ENCODE assay signal across 8 cellular contexts in the genomic region with DNA sequence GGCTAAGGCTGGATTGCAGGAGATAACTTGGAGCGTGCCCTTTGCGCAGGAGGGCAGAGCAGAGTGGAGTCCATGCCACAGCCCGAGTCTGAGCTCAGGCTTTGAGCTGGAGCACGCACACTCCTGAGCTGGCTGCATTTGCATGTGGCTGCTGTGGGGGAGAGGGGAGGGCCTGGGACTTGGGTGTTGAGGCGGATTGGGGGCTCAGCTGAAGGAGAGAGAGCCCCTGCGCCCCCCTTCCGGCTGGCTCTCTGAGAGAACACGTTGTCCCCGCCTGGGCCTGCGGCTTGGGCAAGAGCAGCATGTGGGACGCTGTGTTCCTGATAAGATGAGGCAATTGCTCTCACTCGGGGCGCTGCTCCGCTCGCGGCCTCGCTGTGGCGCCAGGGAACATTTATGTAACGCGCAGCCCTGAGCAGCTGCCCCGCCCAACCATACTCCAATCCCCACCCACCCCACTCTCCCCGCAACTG. TPM values are rescaled to one million over a fixed set of nuclear protein-coding genes. Genes with fewer than 3 reads are reported as not detected.
DNase-seq lines count a peak whose midpoint lies in the region; ATAC-seq and TF ChIP-seq lines count a peak whose summit lies in the region.

No MANE protein-coding gene starts in this region.

- ATAC-seq in GM19455 (IDR thresholded peaks at IDR 0.05; ENCODE audit: unreplicated experiment): peak; percentile 47

- H3K4me1 Mint-ChIP-seq in activated CD4-positive, alpha-beta T cell treated with anti-CD3 and anti-CD28 coated beads, Interleukin-2, amount 10 ng/mL, durations not matched to agents 7 days and 5 days: peaks cover 99% of the 10 kb centered on the region
- peaks cover 62% of the 10 kb centered on the region for H3K4me1 Mint-ChIP-seq in chondrocyte (ENCODE audit: low read depth)

- peak overlapping the region; percentile 48 for H3K9ac ChIP-seq in Karpas-422 (ENCODE audit: low read length)

- intact Hi-C loops in lower leg skin (cut with DNase I; ENCODE audit: low total_unique reads): loop anchor here (5.0 kb wide), 2 partner anchors 38 to 122 kb away; a partner anchor contains a TSS

- H3K9me3 Mint-ChIP-seq in activated CD4-positive, alpha-beta T cell treated with anti-CD3 and anti-CD28 coated beads, Interleukin-2, amount 10 ng/mL, durations not matched to agents 7 days and 5 days: peaks cover 7% of the 10 kb centered on the region
- H3K9me3 Mint-ChIP-seq in chondrocyte (ENCODE audit: low read depth): peaks cover 8% of the 10 kb centered on the region

- peak overlapping the region; percentile 39 for H3K4me2 ChIP-seq in Karpas-422 (ENCODE audit: low read depth, low read length, poor library complexity, severe bottlenecking)

- CTCF ChIA-PET in activated CD4-positive, alpha-beta T cell treated with anti-CD3 and anti-CD28 coated beads, Interleukin-2, amount 10 ng/mL, durations not matched to agents 7 days and 5 days (lab: Charles Lee): interaction anchor here (0.5 to 7.0 kb wide), 25 partner anchors 9 to 233 kb away, joined by 3 to 38 read pairs (median 4); no protein-coding TSS in a partner anchor

- H3K4me1 ChIP-seq in Karpas-422 (ENCODE audit: low read length): peaks cover 61% of the 10 kb centered on the region

- POLR2A ChIA-PET in activated CD4-positive, alpha-beta T cell treated with anti-CD3 and anti-CD28 coated beads, Interleukin-2, amount 10 ng/mL, durations not matched to agents 7 days and 5 days (lab: Charles Lee): interaction anchor here (0.6 to 2.0 kb wide), 3 partner anchors 19 to 69 kb away, joined by 3 to 9 read pairs (median 4); no protein-coding TSS in a partner anchor

- TF ChIP-seq CTCF in chondrocyte (IDR thresholded peaks at IDR 0.05): peak; percentile 53
- no peak for TF ChIP-seq CTCF in lower leg skin (IDR thresholded peaks at IDR 0.05)

- peak; percentile 89 for DNase-seq in AG08395 (ENCODE audit: low spot score)
- DNase-seq in Karpas-422: peak; percentile 84
- peak; percentile 84 for DNase-seq in activated CD4-positive, alpha-beta T cell treated with anti-CD3 and anti-CD28 coated beads, Interleukin-2, amount 10 ng/mL, durations not matched to agents 7 days and 5 days
- peak; percentile 82 for DNase-seq in chondrocyte (ENCODE audit: low spot score)
- DNase-seq in lower leg skin (ENCODE audit: low spot score in 2 of 2): peak; percentile 96 to 99
- peak; percentile 70 to 80 for DNase-seq in stimulated activated CD4-positive, alpha-beta T cell treated with anti-CD3 and anti-CD28 coated beads, Interleukin-4, amount 100 ng/mL, for 4 hours
- no peak for DNase-seq in GDM1 (lab: John Stamatoyannopoulos, UW)

- no peaks in the 10 kb centered on the region for H3K27me3 ChIP-seq in Karpas-422 (ENCODE audit: low read length)

- H4K20me1 ChIP-seq in Karpas-422 (ENCODE audit: insufficient read depth, low read depth, low read length): peaks cover 18% of the 10 kb centered on the region

- H3K4me3 Mint-ChIP-seq in activated CD4-positive, alpha-beta T cell treated with anti-CD3 and anti-CD28 coated beads, Interleukin-2, amount 10 ng/mL, durations not matched to agents 7 days and 5 days: peak overlapping the region; percentile 71
- no peak overlapping the region for H3K4me3 Mint-ChIP-seq in chondrocyte (ENCODE audit: unreplicated experiment)

- no peaks in the 10 kb centered on the region for H3K27me3 Mint-ChIP-seq in activated CD4-positive, alpha-beta T cell treated with anti-CD3 and anti-CD28 coated beads, Interleukin-2, amount 10 ng/mL, durations not matched to agents 7 days and 5 days
- H3K27me3 Mint-ChIP-seq in chondrocyte (ENCODE audit: low read depth): no peaks in the 10 kb centered on the region

- H3K36me3 ChIP-seq in Karpas-422 (ENCODE audit: insufficient read depth, low read length): no peaks in the 10 kb centered on the region

- peaks cover 85% of the 10 kb centered on the region for H3K79me2 ChIP-seq in Karpas-422 (ENCODE audit: low read length)

- no peak overlapping the region for H3K27ac ChIP-seq in Karpas-422 (ENCODE audit: low read length)

- no peaks in the 10 kb centered on the region for H3K9me2 ChIP-seq in Karpas-422 (replicated peaks; ENCODE audit: insufficient read depth, low read length)

- H3K9me3 ChIP-seq in Karpas-422 (ENCODE audit: low read length): no peaks in the 10 kb centered on the region

- H2AFZ ChIP-seq in Karpas-422 (ENCODE audit: low read length): no peak overlapping the region

- peaks cover 53% of the 10 kb centered on the region for H3K36me3 Mint-ChIP-seq in activated CD4-positive, alpha-beta T cell treated with anti-CD3 and anti-CD28 coated beads, Interleukin-2, amount 10 ng/mL, durations not matched to agents 7 days and 5 days (ENCODE audit: low read depth)
- peaks cover 2% of the 10 kb centered on the region for H3K36me3 Mint-ChIP-seq in chondrocyte (ENCODE audit: low read depth)

- TF ChIP-seq POLR2A in lower leg skin (IDR thresholded peaks at IDR 0.05): no peak

- H3K4me3 ChIP-seq in Karpas-422 (ENCODE audit: low read length) (no peak overlapping the region), lower leg skin (ENCODE audit: low read depth, poor library complexity, severe bottlenecking) (no peak overlapping the region)

- 8 to 27% methylated on average over 8 to 15 of the region's 22 CpGs for WGBS in lower leg skin, 2 donors

- peak overlapping the region; percentile 90 for H3K27ac Mint-ChIP-seq in activated CD4-positive, alpha-beta T cell treated with anti-CD3 and anti-CD28 coated beads, Interleukin-2, amount 10 ng/mL, durations not matched to agents 7 days and 5 days
- no peak overlapping the region for H3K27ac Mint-ChIP-seq in chondrocyte (ENCODE audit: unreplicated experiment)

RNA-seq across cellular contexts. Expression of a gene that starts 39.1 kb away (rescaled TPM):
- total RNA-seq in Karpas-422 (2014; rRNA removed; shearing (Covaris generic); ENCODE audit: low replicate concordance): 32.9 and 38.8 TPM in 2 replicates
- total RNA-seq in activated CD4-positive, alpha-beta T cell treated with anti-CD3 and anti-CD28 coated beads, Interleukin-2, amount 10 ng/mL, durations not matched to agents 7 days and 5 days: 100 to 1,000 TPM; 235 to 264 TPM
- total RNA-seq in chondrocyte (54.2 to 59.1 TPM (median 58.4 TPM) in 3 replicates), lower leg skin (100 to 1,000 TPM in 2 of 4 donors, 10 to 100 TPM in 2; 50.8 to 151 (median 98.7) TPM)
